Comparison of ENCODE assay signal across 24 cellular contexts in genomic region chr2:86136141-86136540, GRCh38. TPM values are rescaled to one million over a fixed set of nuclear protein-coding genes. Genes with fewer than 3 reads are reported as not detected.
DNase-seq lines count a peak whose midpoint lies in the region; ATAC-seq, FAIRE-seq and TF ChIP-seq lines count a peak whose summit lies in the region.
"Had no signal": no experiment of that assay in that cellular context is flagged by ENCODE, and none has a peak within 500 bp of the region (broad histone marks: within the 10 kb centered on the region; RNA-seq: fewer than 3 reads in every experiment).

No MANE protein-coding gene starts in this region.

- no peak overlapping the region for H3K27ac ChIP-seq in CD4-positive, alpha-beta memory T cell (ENCODE audit: low read depth, low read length)
- peak overlapping the region in 3 of 4 donors; percentile 9 to 39 (median 10) for H3K27ac ChIP-seq in body of pancreas
- H3K27ac ChIP-seq in pancreas, result peak overlapping the region in 1 of 4 donors; percentile 15
- H3K27ac ChIP-seq: A549; BLaER1 treated with 17β-estradiol and CSF1 and Interleukin-3, amounts not matched to agents 10 nM and 100 nM had no signal

- H3K4me3 Mint-ChIP-seq in activated T-cell treated with anti-CD3 and anti-CD28 coated beads, Interleukin-2, amount 50 U/mL, for 24 hours, result no peak overlapping the region
- no peak overlapping the region for H3K4me3 Mint-ChIP-seq in CD4-positive, alpha-beta memory T cell
- H3K4me3 Mint-ChIP-seq: CD14-positive monocyte; CD4-positive, alpha-beta T cell; HFFc6 had no signal

- 31 to 41% methylated on average over 2 of the region's 2 CpGs for WGBS in body of pancreas, 2 donors
- 38 to 50% methylated on average over 2 of the region's 2 CpGs for WGBS in pancreas, 2 donors

- CTCF ChIA-PET in CD4-positive, alpha-beta memory T cell (lab: Charles Lee; ENCODE audit: partially characterized antibody), result no interaction called here

- POLR2A ChIA-PET in CD4-positive, alpha-beta memory T cell (lab: Charles Lee; ENCODE audit: partially characterized antibody), result interaction anchor here (0.9 kb wide), 1 partner anchor 16 kb away, joined by 3 read pairs; no protein-coding TSS in a partner anchor

- peaks cover 21% of the 10 kb centered on the region for H3K4me1 Mint-ChIP-seq in activated T-cell treated with anti-CD3 and anti-CD28 coated beads, Interleukin-2, amount 50 U/mL, for 24 hours (ENCODE audit: low read depth)
- H3K4me1 Mint-ChIP-seq in CD4-positive, alpha-beta memory T cell, result peaks cover 8 to 20% (median 14%) of the 10 kb centered on the region in 4 donors

- H3K27me3 ChIP-seq in CD4-positive, alpha-beta memory T cell (ENCODE audit: insufficient read depth, low read length), result no peaks in the 10 kb centered on the region
- H3K27me3 ChIP-seq in body of pancreas, result no peaks in the 10 kb centered on the region
- no peaks in the 10 kb centered on the region for H3K27me3 ChIP-seq in pancreas
- H3K27me3 ChIP-seq: BE2C; BLaER1 treated with 17β-estradiol and CSF1 and Interleukin-3, amounts not matched to agents 10 nM and 100 nM had no signal

- no peak for TF ChIP-seq POLR2A in body of pancreas (IDR thresholded peaks at IDR 0.05)

- DNase-seq in activated T-cell treated with anti-CD3 and anti-CD28 coated beads, Interleukin-2, amount 50 U/mL, for 24 hours, result no peak
- DNase-seq in activated T-cell treated with anti-CD3 and anti-CD28 coated beads, Interleukin-2, amount 50 U/mL, for 1 hour, result no peak
- DNase-seq in CD4-positive, alpha-beta memory T cell, result no peak
- DNase-seq in body of pancreas (peak in 3 of 4 donors; percentile 25 to 61 (median 44)), pancreas (peak in 3 of 6 donors; percentile 18 to 26 (median 26)), NCI-H446 treated with DMSO at 0.1 percent for 48 hours (lab: John Stamatoyannopoulos, UW) (no peak), glomerular visceral epithelial cell (ENCODE audit: extremely low spot score) (no peak)
- DNase-seq: 8988T; ACHN; AML-193; BE2C; Calu3; CD4-positive, alpha-beta T cell; COR-L47; DND-41; GOT3; HFFc6 had no signal

- H3K9me3 ChIP-seq in CD4-positive, alpha-beta memory T cell (ENCODE audit: control insufficient read depth in 1 of 2, low read length in 2 of 2), result no peaks in the 10 kb centered on the region
- H3K9me3 ChIP-seq in body of pancreas, result no peaks in the 10 kb centered on the region
- H3K9me3 ChIP-seq in pancreas, result no peaks in the 10 kb centered on the region
- H3K9me3 ChIP-seq: A549; BE2C; BLaER1 treated with 17β-estradiol and CSF1 and Interleukin-3, amounts not matched to agents 10 nM and 100 nM; HAP-1 had no signal

- H3K36me3 Mint-ChIP-seq in activated T-cell treated with anti-CD3 and anti-CD28 coated beads, Interleukin-2, amount 50 U/mL, for 24 hours (ENCODE audit: low read depth), result peaks cover 100% of the 10 kb centered on the region
- H3K36me3 Mint-ChIP-seq in CD4-positive, alpha-beta memory T cell, result peaks cover 61 to 94% of the 10 kb centered on the region in 2 donors

- H3K27ac Mint-ChIP-seq in activated T-cell treated with anti-CD3 and anti-CD28 coated beads, Interleukin-2, amount 50 U/mL, for 24 hours, result peak overlapping the region; percentile 62
- H3K27ac Mint-ChIP-seq in CD4-positive, alpha-beta memory T cell, result peak overlapping the region in 4 of 7 donors; percentile 4 to 64 (median 32)
- H3K27ac Mint-ChIP-seq: CD4-positive, alpha-beta T cell; HFFc6 had no signal

- H3K4me1 ChIP-seq in CD4-positive, alpha-beta memory T cell (ENCODE audit: insufficient read depth, low read length), result no peaks in the 10 kb centered on the region
- H3K4me1 ChIP-seq in body of pancreas (peaks cover 20% of the 10 kb centered on the region), pancreas (peaks cover 7 to 18% (median 15%) of the 10 kb centered on the region in 3 donors)
- H3K4me1 ChIP-seq: A549; BE2C; BLaER1 treated with 17β-estradiol and CSF1 and Interleukin-3, amounts not matched to agents 10 nM and 100 nM; HAP-1 had no signal

- no peak for TF ChIP-seq CTCF in body of pancreas (IDR thresholded peaks at IDR 0.05)
- TF ChIP-seq CTCF in pancreas (IDR thresholded peaks at IDR 0.05), result no peak

- FAIRE-seq in pancreas (lab: Jason Lieb, UNC), result no peak
- FAIRE-seq: A549, G401.6, GM12892, H54 had no signal

- peaks cover 77% of the 10 kb centered on the region for H3K36me3 ChIP-seq in CD4-positive, alpha-beta memory T cell (ENCODE audit: insufficient read depth, low read length)
- H3K36me3 ChIP-seq in body of pancreas (replicated peaks in 1 of 2; ENCODE audit: insufficient read depth in 1 of 2, low read depth in 2 of 2) (peaks cover 33 to 43% of the 10 kb centered on the region in 2 donors), pancreas (peaks cover 0 to 64% (median 32%) of the 10 kb centered on the region in 3 donors)

- H3K27me3 Mint-ChIP-seq in activated T-cell treated with anti-CD3 and anti-CD28 coated beads, Interleukin-2, amount 50 U/mL, for 24 hours, result no peaks in the 10 kb centered on the region
- H3K27me3 Mint-ChIP-seq in CD4-positive, alpha-beta memory T cell, result no peaks in the 10 kb centered on the region
- H3K27me3 Mint-ChIP-seq: CD4-positive, alpha-beta T cell had no signal

- intact Hi-C loops in CD4-positive, alpha-beta memory T cell (cut with micrococcal nuclease), result no loop called here
- intact Hi-C loops in body of pancreas (cut with DNase I) (no loop called here), pancreas (cut with DNase I) (no loop called here)

- ATAC-seq in body of pancreas (peak; percentile 59), pancreas (peak; percentile 80 to 90 (median 86))
- ATAC-seq: A549 had no signal

- H3K4me3 ChIP-seq in CD4-positive, alpha-beta memory T cell (ENCODE audit: low read length in 2 of 2), result no peak overlapping the region
- H3K4me3 ChIP-seq in body of pancreas (no peak overlapping the region), pancreas (no peak overlapping the region)
- H3K4me3 ChIP-seq: A549; BLaER1 treated with 17β-estradiol and CSF1 and Interleukin-3, amounts not matched to agents 10 nM and 100 nM; HAP-1 had no signal

- H3K9me3 Mint-ChIP-seq in activated T-cell treated with anti-CD3 and anti-CD28 coated beads, Interleukin-2, amount 50 U/mL, for 24 hours, result no peaks in the 10 kb centered on the region
- H3K9me3 Mint-ChIP-seq in CD4-positive, alpha-beta memory T cell, result no peaks in the 10 kb centered on the region
- H3K9me3 Mint-ChIP-seq: CD4-positive, alpha-beta T cell; HFFc6 had no signal

RNA-seq across cellular contexts. Expression of gene PTCD3, which starts 30.1 kb away (rescaled TPM):
- total RNA-seq in CD4-positive, alpha-beta memory T cell, result 100 to 1,000 TPM; 184 to 185 TPM
- polyA plus RNA-seq in CD4-positive, alpha-beta memory T cell, result 10 to 100 TPM; 28.7 to 63.7 TPM
- 10 to 100 TPM; 34.3 to 85.6 TPM for total RNA-seq in body of pancreas
- 10 to 100 TPM; 24.1 to 42.7 (median 30.4) TPM for total RNA-seq in pancreas
- polyA plus RNA-seq in pancreas, result 10 to 100 TPM; 15.8 to 32.1 TPM

RNA-seq across cellular contexts. Expression of gene POLR1A, which starts 30.5 kb away (rescaled TPM):
- 10 to 100 TPM; 23.4 to 25.8 TPM for total RNA-seq in CD4-positive, alpha-beta memory T cell
- 1 to 10 TPM in 1 of 2 donors, under 1 TPM in 1; 0.87 to 3.6 TPM for polyA plus RNA-seq in CD4-positive, alpha-beta memory T cell
- total RNA-seq in body of pancreas (10 to 100 TPM; 18.7 to 36.6 TPM), pancreas (10 to 100 TPM in 4 of 6 donors, 1 to 10 TPM in 2; 8.6 to 19.0 (median 15.3) TPM)
- polyA plus RNA-seq in pancreas, result 1 to 10 TPM; 3.9 to 5.0 TPM

RNA-seq across cellular contexts. Expression of gene IMMT, which starts 59.1 kb away (rescaled TPM):
- total RNA-seq in CD4-positive, alpha-beta memory T cell, result 10 to 100 TPM; 77.2 to 82.7 TPM
- polyA plus RNA-seq in CD4-positive, alpha-beta memory T cell, result 10 to 100 TPM; 49.8 to 78.9 TPM
- 10 to 100 TPM; 37.1 to 46.1 TPM for total RNA-seq in body of pancreas
- 10 to 100 TPM; 28.7 to 44.5 (median 38.2) TPM for total RNA-seq in pancreas
- 10 to 100 TPM; 18.1 to 39.3 TPM for polyA plus RNA-seq in pancreas

Comparison
In these comparisons a context has a peak if more than half of its experiments do, and no peak if none do; other contexts are left out.
1. DNase-seq: peak in body of pancreas (3 of 4); none in activated T-cell treated with anti-CD3 and anti-CD28 coated beads, Interleukin-2, amount 50 U/mL, for 24 hours (single experiment), activated T-cell treated with anti-CD3 and anti-CD28 coated beads, Interleukin-2, amount 50 U/mL, for 1 hour (single experiment), CD4-positive, alpha-beta memory T cell (0 of 5), NCI-H446 treated with DMSO at 0.1 percent for 48 hours (single experiment) and glomerular visceral epithelial cell (single experiment).